In genomic region chr1:117644696-117645311, GRCh38 we compare ENCODE assay signal across 14 cellular contexts. TPM values are rescaled to one million over a fixed set of nuclear protein-coding genes. Genes with fewer than 3 reads are reported as not detected.
A peak's percentile ranks its signal among the peaks of the same experiment; 100 is the strongest.
DNase-seq lines count a peak whose midpoint lies in the region; ATAC-seq and TF ChIP-seq lines count a peak whose summit lies in the region.
"Had no signal": no experiment of that assay in that cellular context is flagged by ENCODE, and none has a peak within 500 bp of the region (broad histone marks: within the 10 kb centered on the region; RNA-seq: fewer than 3 reads in every experiment).

No MANE protein-coding gene starts in this region.

- ATAC-seq in GM18867 (IDR thresholded peaks at IDR 0.05; ENCODE audit: unreplicated experiment) (peak; percentile 93), HG02610 (IDR thresholded peaks at IDR 0.05; ENCODE audit: unreplicated experiment) (peak; percentile 70), HG03520 (IDR thresholded peaks at IDR 0.05; ENCODE audit: unreplicated experiment) (peak; percentile 69), mucosa of descending colon (peak; percentile 50)
- ATAC-seq: heart left ventricle had no signal

- no peaks in the 10 kb centered on the region for H3K36me3 ChIP-seq in mucosa of descending colon (ENCODE audit: low read depth)
- H3K36me3 ChIP-seq: heart left ventricle, suprapubic skin had no signal

- intact Hi-C loops in mucosa of descending colon (cut with DNase I, micrococcal nuclease): no loop called here

- in situ Hi-C loops in KBM-7 (cut with MboI; ENCODE audit: low pct_unique_long_range_greater_than_20kb, low sequenced_read_pairs): no loop called here

- H3K9me3 ChIP-seq in mucosa of descending colon: no peaks in the 10 kb centered on the region
- H3K9me3 ChIP-seq: heart left ventricle, suprapubic skin had no signal

- TF ChIP-seq CTCF in mucosa of descending colon (IDR thresholded peaks at IDR 0.05): no peak

- H3K4me3 ChIP-seq in mucosa of descending colon: no peak overlapping the region
- H3K4me3 ChIP-seq: heart left ventricle, suprapubic skin had no signal

- no peaks in the 10 kb centered on the region for H3K4me1 ChIP-seq in mucosa of descending colon (ENCODE audit: low read depth)
- H3K4me1 ChIP-seq: heart left ventricle had no signal

- DNase-seq in mucosa of descending colon: no peak
- DNase-seq in KBM-7: no peak
- no peak for DNase-seq in SKM-1 (lab: John Stamatoyannopoulos, UW; ENCODE audit: unreplicated experiment)
- no peak for DNase-seq in NCI-H1436 treated with DMSO at 0.1 percent for 48 hours (lab: John Stamatoyannopoulos, UW)
- no peak for DNase-seq in inferior parietal cortex (ENCODE audit: extremely low spot score)
- DNase-seq: activated naive CD8-positive, alpha-beta T cell treated with anti-CD3 and anti-CD28 coated beads, Interleukin-2, amount 10 ng/mL, durations not matched to agents 7 days and 5 days; effector CD8-positive, alpha-beta T cell; heart left ventricle; NCI-H1694 treated with DMSO at 0.1 percent for 48 hours; NK-92 treated with Interleukin-12 subunit alpha and Interleukin-12 subunit beta, amount 100 ng/mL, for 24 hours had no signal

RNA-seq across cellular contexts. Expression of gene TENT5C, which starts 39.0 kb away (rescaled TPM):
- total RNA-seq in mucosa of descending colon: 10 to 100 TPM; 16.5 to 37.4 (median 32.1) TPM
